1 cellular context compared by ENCODE assay signal in genomic region chr21:26085882-26086281, GRCh38.
TF ChIP-seq lines count a peak whose summit lies in the region.

No MANE protein-coding gene starts in this region.

TF ChIP-seq in GM23338, 12 proteins besides CTCF, POLR2A, EP300 and RAD21 (continued from another document):
- no peak for TF ChIP-seq ZNF462 (CRISPR knock-in tag; IDR thresholded peaks at IDR 0.05)
- TF ChIP-seq NANOG (IDR thresholded peaks at IDR 0.05; ENCODE audit: borderline replicate concordance), result no peak
- no peak for TF ChIP-seq POLR2AphosphoS5 (IDR thresholded peaks at IDR 0.05; ENCODE audit: low read depth)
- no peak for TF ChIP-seq ZNF114 (CRISPR knock-in tag; IDR thresholded peaks at IDR 0.05)
- no peak for TF ChIP-seq STAT1 (IDR thresholded peaks at IDR 0.05; ENCODE audit: unreplicated experiment)
- no peak for TF ChIP-seq JUNB (IDR thresholded peaks at IDR 0.05; ENCODE audit: unreplicated experiment)
- TF ChIP-seq EZH2 (IDR thresholded peaks at IDR 0.05; ENCODE audit: low read depth, unreplicated experiment), result no peak
- no peak for TF ChIP-seq ZNF331 (CRISPR knock-in tag; IDR thresholded peaks at IDR 0.05; ENCODE audit: low read depth)
- TF ChIP-seq, protein P1, sequence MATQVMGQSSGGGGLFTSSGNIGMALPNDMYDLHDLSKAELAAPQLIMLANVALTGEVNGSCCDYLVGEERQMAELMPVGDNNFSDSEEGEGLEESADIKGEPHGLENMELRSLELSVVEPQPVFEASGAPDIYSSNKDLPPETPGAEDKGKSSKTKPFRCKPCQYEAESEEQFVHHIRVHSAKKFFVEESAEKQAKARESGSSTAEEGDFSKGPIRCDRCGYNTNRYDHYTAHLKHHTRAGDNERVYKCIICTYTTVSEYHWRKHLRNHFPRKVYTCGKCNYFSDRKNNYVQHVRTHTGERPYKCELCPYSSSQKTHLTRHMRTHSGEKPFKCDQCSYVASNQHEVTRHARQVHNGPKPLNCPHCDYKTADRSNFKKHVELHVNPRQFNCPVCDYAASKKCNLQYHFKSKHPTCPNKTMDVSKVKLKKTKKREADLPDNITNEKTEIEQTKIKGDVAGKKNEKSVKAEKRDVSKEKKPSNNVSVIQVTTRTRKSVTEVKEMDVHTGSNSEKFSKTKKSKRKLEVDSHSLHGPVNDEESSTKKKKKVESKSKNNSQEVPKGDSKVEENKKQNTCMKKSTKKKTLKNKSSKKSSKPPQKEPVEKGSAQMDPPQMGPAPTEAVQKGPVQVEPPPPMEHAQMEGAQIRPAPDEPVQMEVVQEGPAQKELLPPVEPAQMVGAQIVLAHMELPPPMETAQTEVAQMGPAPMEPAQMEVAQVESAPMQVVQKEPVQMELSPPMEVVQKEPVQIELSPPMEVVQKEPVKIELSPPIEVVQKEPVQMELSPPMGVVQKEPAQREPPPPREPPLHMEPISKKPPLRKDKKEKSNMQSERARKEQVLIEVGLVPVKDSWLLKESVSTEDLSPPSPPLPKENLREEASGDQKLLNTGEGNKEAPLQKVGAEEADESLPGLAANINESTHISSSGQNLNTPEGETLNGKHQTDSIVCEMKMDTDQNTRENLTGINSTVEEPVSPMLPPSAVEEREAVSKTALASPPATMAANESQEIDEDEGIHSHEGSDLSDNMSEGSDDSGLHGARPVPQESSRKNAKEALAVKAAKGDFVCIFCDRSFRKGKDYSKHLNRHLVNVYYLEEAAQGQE (IDR thresholded peaks at IDR 0.05; ENCODE audit: unreplicated experiment), result no peak
